8 cellular contexts compared by ENCODE assay signal in the genomic region with DNA sequence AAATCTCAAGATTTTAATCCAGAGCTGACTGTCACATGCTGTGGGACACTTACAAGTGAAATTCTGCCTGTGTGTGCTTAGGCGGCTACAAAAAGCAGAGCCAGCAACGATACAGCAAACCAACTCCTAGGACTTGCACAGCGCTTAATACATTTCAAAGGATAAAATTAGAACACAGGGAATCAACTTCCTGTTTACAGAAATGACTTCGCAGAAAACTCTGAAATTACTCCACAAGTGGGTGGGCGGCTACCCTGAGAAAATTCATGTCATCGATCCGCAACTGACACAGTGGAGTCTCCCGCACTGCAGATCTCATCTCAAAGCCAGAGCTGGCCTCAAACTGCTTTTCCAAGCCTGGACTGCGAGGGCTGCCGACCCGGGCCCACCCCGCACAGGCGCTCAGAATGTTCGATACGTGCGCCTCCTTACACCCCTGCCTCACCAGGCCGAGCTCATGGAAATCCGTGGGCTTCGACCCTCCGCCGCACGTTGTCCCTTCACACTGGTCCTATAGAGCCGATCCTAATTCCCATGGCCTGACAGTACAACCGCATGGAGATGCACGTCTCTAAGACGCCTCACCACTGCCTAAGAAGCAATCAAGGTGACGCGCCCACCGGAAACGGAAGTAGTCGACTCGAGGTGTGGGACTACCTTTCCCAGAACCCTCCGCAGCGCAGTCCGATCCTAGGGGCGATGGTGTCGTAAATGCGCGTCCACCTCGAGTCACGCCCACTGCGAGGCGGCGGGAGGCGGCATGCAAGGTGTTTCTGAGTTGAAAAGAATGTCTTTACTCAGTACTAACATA. TPM values are rescaled to one million over a fixed set of nuclear protein-coding genes. Genes with fewer than 3 reads are reported as not detected.
DNase-seq lines count a peak whose midpoint lies in the region; ATAC-seq and TF ChIP-seq lines count a peak whose summit lies in the region.

A gene (minus strand): TSS at position 609 of the 811 bp plus-strand sequence. CDS start 5,625 bp downstream, outside the sequence.

- TF ChIP-seq CTCF in GM10248 (IDR thresholded peaks at IDR 0.05; ENCODE audit: control extremely low read depth, extremely low read depth, low read depth, missing control alignments): no peak
- no peak for TF ChIP-seq CTCF in mesothelial cell of epicardium (IDR thresholded peaks at IDR 0.05; ENCODE audit: unreplicated experiment)

- H3K9me3 Mint-ChIP-seq in mesothelial cell of epicardium: peaks cover 63% of the 10 kb centered on the region

- peaks cover 5% of the 10 kb centered on the region for H3K4me1 Mint-ChIP-seq in mesothelial cell of epicardium

- peak within 1 kb of the TSS; percentile 85 for H3K4me3 Mint-ChIP-seq in mesothelial cell of epicardium

- peak within 1 kb of the TSS; percentile 12 for H3K27ac ChIP-seq in epithelial cell of prostate

- no peaks in the 10 kb centered on the region for H3K27me3 Mint-ChIP-seq in mesothelial cell of epicardium (ENCODE audit: low read depth)

- H3K36me3 Mint-ChIP-seq in mesothelial cell of epicardium: peaks cover 36% of the 10 kb centered on the region

- H3K27ac Mint-ChIP-seq in mesothelial cell of epicardium: peak within 1 kb of the TSS; percentile 92

- DNase-seq in GM10248 (ENCODE audit: extremely low spot score) (peak; percentile 42), NCI-H524 (lab: John Stamatoyannopoulos, UW) (peak; percentile 89 to 92), activated T-cell treated with anti-CD3 and anti-CD28 coated beads for 1 hour (ENCODE audit: low read depth) (peak; percentile 38), epithelial cell of prostate (ENCODE audit: low read depth, low spot score) (peak; percentile 85), mesothelial cell of epicardium (ENCODE audit: low spot score in 2 of 2, unreplicated experiment in 2 of 2) (peak; percentile 54 to 66), mesenteric fat pad (ENCODE audit: low spot score) (no peak)
- peak; percentile 65 for DNase-seq in stimulated activated CD8-positive, alpha-beta memory T cell treated with anti-CD3 and anti-CD28 coated beads, Interleukin-12 subunit alpha, Interleukin-12 subunit beta, amount 100 ng/mL, for 24 hours (ENCODE audit: extremely low read depth)

- POLR2A ChIA-PET in GM10248 (lab: Yijun Ruan, JAX): interaction anchor here (0.6 kb wide), 1 partner anchor 288 kb away, joined by 3 read pairs; no protein-coding TSS in a partner anchor

- no peak for ATAC-seq in GM19324 (IDR thresholded peaks at IDR 0.05; ENCODE audit: low FRiP score, unreplicated experiment)

- CTCF ChIA-PET in GM10248 (lab: Yijun Ruan, JAX): no interaction called here

RNA-seq across cellular contexts. Expression of the gene that starts here (rescaled TPM):
- total RNA-seq in mesothelial cell of epicardium (5.4 to 7.0 TPM (median 6.0 TPM) in 3 replicates), mesenteric fat pad (4.4 TPM)
